In the genomic region with DNA sequence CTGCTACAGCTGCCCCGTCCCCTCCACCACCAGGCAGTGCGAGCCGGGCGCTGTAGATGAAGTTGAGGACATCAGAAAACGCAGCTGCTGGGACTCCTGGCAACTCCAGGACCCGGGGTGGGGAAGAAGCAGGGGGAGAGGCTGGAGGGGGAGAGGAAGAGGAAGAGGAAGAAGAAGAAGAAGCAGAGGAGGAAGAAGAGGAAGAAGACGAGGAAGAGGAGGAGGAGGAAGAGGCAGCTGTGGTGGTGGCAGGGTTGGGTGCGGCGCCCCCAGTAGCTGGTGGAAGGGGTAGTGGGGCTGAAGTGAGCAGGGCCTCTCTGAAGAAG, we compare ENCODE assay signal across 16 cellular contexts. TPM values are rescaled to one million over a fixed set of nuclear protein-coding genes. Genes with fewer than 3 reads are reported as not detected.
DNase-seq lines count a peak whose midpoint lies in the region; ATAC-seq and TF ChIP-seq lines count a peak whose summit lies in the region.
"Had no signal": no experiment of that assay in that cellular context is flagged by ENCODE, and none has a peak within 500 bp of the region (broad histone marks: within the 10 kb centered on the region; RNA-seq: fewer than 3 reads in every experiment).

No MANE protein-coding gene starts in this region.

- H3K27me3 ChIP-seq in mammary epithelial cell (ENCODE audit: insufficient read depth, low read length) (no peaks in the 10 kb centered on the region), right lobe of liver (no peaks in the 10 kb centered on the region), thymus (ENCODE audit: control insufficient read depth, insufficient read depth) (no peaks in the 10 kb centered on the region)
- H3K27me3 ChIP-seq: MG63 had no signal

- TF ChIP-seq POLR2A in right lobe of liver (IDR thresholded peaks at IDR 0.05), result no peak

- peaks cover 46% of the 10 kb centered on the region for H3K36me3 Mint-ChIP-seq in MCF 10A (ENCODE audit: insufficient read depth, unreplicated experiment)

- H3K9ac ChIP-seq in mammary epithelial cell (ENCODE audit: insufficient read depth, low read length), result no peak overlapping the region

- no peaks in the 10 kb centered on the region for H4K20me1 ChIP-seq in mammary epithelial cell (ENCODE audit: insufficient read depth, low read length)

- peaks cover 5% of the 10 kb centered on the region for H3K4me1 Mint-ChIP-seq in MCF 10A (ENCODE audit: insufficient read depth, unreplicated experiment)

- H3K79me2 ChIP-seq in mammary epithelial cell (ENCODE audit: insufficient read depth, low read length), result peaks cover 69% of the 10 kb centered on the region

- H3K36me3 ChIP-seq in mammary epithelial cell (ENCODE audit: insufficient read depth, low read length) (peaks cover 9% of the 10 kb centered on the region), right lobe of liver (peaks cover 0 to 3% (median 0%) of the 10 kb centered on the region in 4 donors), thymus (ENCODE audit: control insufficient read depth, insufficient read depth) (peaks cover 44% of the 10 kb centered on the region)

- no peak overlapping the region for H3K4me3 Mint-ChIP-seq in MCF 10A (ENCODE audit: unreplicated experiment)
- H3K4me3 Mint-ChIP-seq: memory B cell had no signal

- H2AFZ ChIP-seq in mammary epithelial cell (ENCODE audit: low read depth, low read length), result no peak overlapping the region

- H3K27ac ChIP-seq in mammary epithelial cell (ENCODE audit: insufficient read depth, low read depth, low read length) (no peak overlapping the region), right lobe of liver (peak overlapping the region in 2 of 3 donors; percentile 13 to 33), thymus (ENCODE audit: low read depth) (peak overlapping the region; percentile 27)

- dilution Hi-C loops in mammary epithelial cell (cut with HindIII; ENCODE audit: low sequenced_read_pairs), result no loop called here

- BruUV-seq in MCF 10A (replicated peaks; lab: Mats Ljungman, UMichigan) (no TSS peak), mammary epithelial cell (replicated peaks; lab: Mats Ljungman, UMichigan) (no TSS peak)

- TF ChIP-seq CTCF in MCF 10A (IDR thresholded peaks at IDR 0.05; ENCODE audit: unreplicated experiment), result no peak
- TF ChIP-seq CTCF in mammary epithelial cell (conservative IDR thresholded peaks at IDR 0.05 in 1 of 2, IDR thresholded peaks at IDR 0.05 in 1 of 2; ENCODE audit: extremely low read depth in 1 of 2, insufficient read depth in 1 of 2, low read depth in 1 of 2, low read length in 2 of 2), result no peak
- TF ChIP-seq CTCF in right lobe of liver (IDR thresholded peaks at IDR 0.05), result no peak

- DNase-seq in MCF 10A (ENCODE audit: unreplicated experiment), result no peak
- DNase-seq in mammary epithelial cell, result no peak
- DNase-seq in right lobe of liver, result no peak
- DNase-seq in GM19238 (ENCODE audit: insufficient read length, low spot score), result no peak
- DNase-seq in iPS-NIHi11 (ENCODE audit: low spot score), result no peak
- DNase-seq: activated CD4-positive, alpha-beta T cell treated with anti-CD3 and anti-CD28 coated beads, Interleukin-2, amount 50 U/mL, for 48 hours; activated naive CD4-positive, alpha-beta T cell treated with anti-CD3 and anti-CD28 coated beads, Interleukin-2, amount 50 U/mL, for 16 hours; NCI-H2227 treated with DMSO at 0.1 percent for 48 hours had no signal

- H3K4me3 ChIP-seq in mammary epithelial cell (replicated peaks in 1 of 3; ENCODE audit: insufficient read depth in 1 of 3, low read depth in 2 of 3, low read length in 3 of 3), result no peak overlapping the region
- no peak overlapping the region for H3K4me3 ChIP-seq in right lobe of liver
- H3K4me3 ChIP-seq in thymus (ENCODE audit: low read length), result no peak overlapping the region
- H3K4me3 ChIP-seq: A549, MG63 had no signal

- H3K9me3 ChIP-seq in mammary epithelial cell (replicated peaks; ENCODE audit: insufficient read depth, low read length), result no peaks in the 10 kb centered on the region
- H3K9me3 ChIP-seq in right lobe of liver, result no peaks in the 10 kb centered on the region
- H3K9me3 ChIP-seq in thymus (ENCODE audit: control insufficient read depth), result no peaks in the 10 kb centered on the region
- H3K9me3 ChIP-seq: A549, MG63 had no signal

- POLR2A ChIA-PET in MCF 10A (lab: Yijun Ruan, JAX), result interaction anchor here (0.6 to 2.8 kb wide), 6 partner anchors 10 to 29 kb away, joined by 3 to 16 read pairs (median 4); partner anchors contain the start of gene POLR2A

- WGBS in mammary epithelial cell (ENCODE audit: low coverage, missing lambda C conversion rate), result 88% methylated on average over 6 of the region's 9 CpGs
- WGBS in right lobe of liver (ENCODE audit: insufficient coverage, low coverage, low lambda C conversion rate, missing lambda C conversion rate), result 73% methylated on average over 8 of the region's 9 CpGs
- 97% methylated on average over 9 of the region's 9 CpGs for WGBS in thymus

- no peak overlapping the region for H3K4me2 ChIP-seq in mammary epithelial cell (ENCODE audit: insufficient read depth, low read depth, low read length)
- H3K4me2 ChIP-seq: A549 had no signal

- CTCF ChIA-PET in MCF 10A (lab: Yijun Ruan, JAX), result interaction anchor here (0.5 to 1.2 kb wide), 2 partner anchors 29 to 446 kb away, joined by 3 to 6 read pairs; no protein-coding TSS in a partner anchor
- CTCF ChIA-PET in mammary epithelial cell (lab: Charles Lee; ENCODE audit: low non-redundant PET), result no interaction called here

- ATAC-seq in right lobe of liver, result no peak
- ATAC-seq: PC-3 had no signal

- no peaks in the 10 kb centered on the region for H3K9me3 Mint-ChIP-seq in MCF 10A (ENCODE audit: unreplicated experiment)
- H3K9me3 Mint-ChIP-seq: memory B cell had no signal

- in situ Hi-C loops in mammary epithelial cell (cut with MboI; ENCODE audit: low sequenced_read_pairs in 2 of 2), result no loop called here

- intact Hi-C loops in MCF 10A (cut with micrococcal nuclease) (no loop called here), mammary epithelial cell (cut with micrococcal nuclease) (no loop called here), right lobe of liver (cut with DNase I) (no loop called here)

- peaks cover 27% of the 10 kb centered on the region for H3K4me1 ChIP-seq in mammary epithelial cell (ENCODE audit: insufficient read depth, low read length)
- H3K4me1 ChIP-seq in right lobe of liver, result peaks cover 0 to 37% (median 9%) of the 10 kb centered on the region in 4 donors
- H3K4me1 ChIP-seq in thymus (ENCODE audit: control insufficient read depth, insufficient read depth, low read length), result no peaks in the 10 kb centered on the region

- H3K27ac Mint-ChIP-seq in MCF 10A (ENCODE audit: low read depth, unreplicated experiment), result peak overlapping the region; percentile 31
- H3K27ac Mint-ChIP-seq: memory B cell had no signal

- H3K27me3 Mint-ChIP-seq in MCF 10A (ENCODE audit: insufficient read depth, unreplicated experiment), result no peaks in the 10 kb centered on the region
- H3K27me3 Mint-ChIP-seq: memory B cell had no signal

RNA-seq across cellular contexts. Expression of gene ZBTB4, which starts 13.2 kb away (rescaled TPM):
- total RNA-seq in MCF 10A (2022) (26.3 and 29.1 TPM in 2 replicates), mammary epithelial cell (10 to 100 TPM; 32.5 to 56.3 TPM), right lobe of liver (10 to 100 TPM in 1 of 6 experiments, 1 to 10 TPM in 5; 5.7 to 10.5 (median 7.9) TPM)
- polyA plus RNA-seq in mammary epithelial cell (20.9 TPM), thymus (29.5 TPM)
- polyA minus RNA-seq in mammary epithelial cell, result 66.9 TPM

RNA-seq across cellular contexts. Expression of gene SLC35G6, which starts 15.0 kb away (rescaled TPM):
- total RNA-seq in MCF 10A (2022) (not detected in 2 replicates), mammary epithelial cell (not detected), right lobe of liver (not detected)
- polyA plus RNA-seq in mammary epithelial cell (not detected), thymus (0.09 TPM)
- polyA minus RNA-seq in mammary epithelial cell, result not detected
- total RNA-seq: frontal cortex; PC-3; T-helper 2 cell treated with Interferon-gamma antibody and Interleukin-4, amounts not matched to agents 100 ng/mL and 5 ng/mL, for 36 hours; temporal lobe had no signal
- polyA plus RNA-seq: A549 had no signal

RNA-seq across cellular contexts. Expression of gene POLR2A, which starts 17.9 kb away (rescaled TPM):
- total RNA-seq in MCF 10A (2022) (89.6 and 107 TPM in 2 replicates), mammary epithelial cell (100 to 1,000 TPM; 168 to 184 TPM), right lobe of liver (10 to 100 TPM; 36.1 to 49.9 (median 46.0) TPM)
- polyA plus RNA-seq in mammary epithelial cell (8.6 TPM), thymus (33.5 TPM)
- 461 TPM for polyA minus RNA-seq in mammary epithelial cell

RNA-seq across cellular contexts. Expression of gene CHRNB1, which starts 21.4 kb away (rescaled TPM):
- 3.3 and 7.8 TPM in 2 replicates for total RNA-seq in MCF 10A (2022)
- 10 to 100 TPM; 30.2 to 35.4 TPM for total RNA-seq in mammary epithelial cell
- polyA plus RNA-seq in mammary epithelial cell, result 33.8 TPM
- 10.9 TPM for polyA minus RNA-seq in mammary epithelial cell
- total RNA-seq in right lobe of liver, result 10 to 100 TPM in 2 of 6 experiments, 1 to 10 TPM in 4; 6.0 to 12.3 (median 8.2) TPM
- polyA plus RNA-seq in thymus, result 18.5 TPM

RNA-seq across cellular contexts. Expression of gene FGF11, which starts 27.0 kb away (rescaled TPM):
- total RNA-seq in MCF 10A (2022) (0.84 and 2.1 TPM in 2 replicates), mammary epithelial cell (10 to 100 TPM; 11.2 to 20.2 TPM), right lobe of liver (under 1 TPM in 5 of 6 experiments, not detected in 1; 0.37 to 0.84 (median 0.68) TPM)
- polyA plus RNA-seq in mammary epithelial cell (16.8 TPM), thymus (5.5 TPM)
- 13.5 TPM for polyA minus RNA-seq in mammary epithelial cell
